In genomic region chr17:49013311-49014205, GRCh38 we compare ENCODE assay signal across 14 cellular contexts. TPM values are rescaled to one million over a fixed set of nuclear protein-coding genes. Genes with fewer than 3 reads are reported as not detected.
DNase-seq lines count a peak whose midpoint lies in the region; ATAC-seq and TF ChIP-seq lines count a peak whose summit lies in the region.
"Had no signal": no experiment of that assay in that cellular context is flagged by ENCODE, and none has a peak within 500 bp of the region (broad histone marks: within the 10 kb centered on the region; RNA-seq: fewer than 3 reads in every experiment).

No MANE protein-coding gene starts in this region.

- H3K79me1 ChIP-seq in IMR-90 (ENCODE audit: low read depth in 1 of 2, low read length in 2 of 2), result peaks cover 23 to 77% of the 10 kb centered on the region in 2 experiments

- H3K9me3 Mint-ChIP-seq in Calu3 (ENCODE audit: low read depth, unreplicated experiment), result no peaks in the 10 kb centered on the region

- H2AK5ac ChIP-seq in IMR-90 (ENCODE audit: low read depth, low read length), result peak overlapping the region; percentile 68

- no peak overlapping the region for H4K91ac ChIP-seq in IMR-90 (ENCODE audit: insufficient read depth, low read depth, low read length)

- WGBS in IMR-90 (ENCODE audit: extremely low coverage in 2 of 2, insufficient read length in 1 of 2), 2 experiments, result 40% methylated on average over 8 of the region's 64 CpGs; no CpG with 5 or more reads in 1 of the 2 experiments

- no peak overlapping the region for H2BK5ac ChIP-seq in IMR-90 (ENCODE audit: low read depth, low read length, poor library complexity, severe bottlenecking)

- peaks cover 79% of the 10 kb centered on the region for H3K27me3 Mint-ChIP-seq in Calu3 (ENCODE audit: unreplicated experiment)

- peak overlapping the region; percentile 74 for H2AK9ac ChIP-seq in IMR-90 (replicated peaks; ENCODE audit: low read depth, low read length, poor library complexity)

- H3K18ac ChIP-seq in IMR-90 (ENCODE audit: low read depth, low read length), result no peak overlapping the region; the same call in 1 of the 2 replicates

- H4K8ac ChIP-seq in IMR-90 (ENCODE audit: low read depth in 2 of 2, low read length in 2 of 2), result peak overlapping the region; percentile 50 to 71; a peak in 1 of 4 replicates

- H2BK15ac ChIP-seq in IMR-90 (ENCODE audit: low read depth, low read length), result no peak overlapping the region

- peak overlapping the region; percentile 90 for H3K4me3 Mint-ChIP-seq in Calu3 (ENCODE audit: low read depth, unreplicated experiment)

- H3F3A ChIP-seq in neural cell (ENCODE audit: insufficient read depth, low read length, poor library complexity, severe bottlenecking), result no peaks in the 10 kb centered on the region

- POLR2A ChIA-PET in IMR-90 (lab: Charles Lee; ENCODE audit: unreplicated experiment), result no interaction called here
- POLR2A ChIA-PET in RWPE1 (lab: Yijun Ruan, JAX; ENCODE audit: low non-redundant PET), result no interaction called here

- dilution Hi-C loops in IMR-90 (cut with HindIII; ENCODE audit: low sequenced_read_pairs, unreplicated experiment), result no loop called here

- H3K56ac ChIP-seq in IMR-90 (ENCODE audit: extremely low read depth, insufficient read depth, low read length), result no peak overlapping the region; the same call in 1 of the 2 replicates

- H2AFZ ChIP-seq in IMR-90 (replicated peaks; ENCODE audit: low read length, poor library complexity) (peak overlapping the region; percentile 74), neural cell (ENCODE audit: low read depth, low read length) (no peak overlapping the region)

- ATAC-seq in IMR-90 (ENCODE audit: low read depth), result peak; percentile 58
- no peak for ATAC-seq in GM19452 (IDR thresholded peaks at IDR 0.05; ENCODE audit: unreplicated experiment)
- ATAC-seq in HG02610 (IDR thresholded peaks at IDR 0.05; ENCODE audit: unreplicated experiment), result no peak

- H3K27me3 ChIP-seq in IMR-90 (ENCODE audit: control insufficient read depth, insufficient read depth, low read length) (no peaks in the 10 kb centered on the region), neural cell (ENCODE audit: insufficient read depth, low read depth, low read length) (no peaks in the 10 kb centered on the region)

- H3K27ac ChIP-seq in IMR-90 (ENCODE audit: insufficient read depth, low read length), result peak overlapping the region; percentile 51
- no peak overlapping the region for H3K27ac ChIP-seq in neural cell (ENCODE audit: low read length)
- H3K27ac ChIP-seq in RWPE1, result no peak overlapping the region
- H3K27ac ChIP-seq: skin epidermis had no signal

- peaks cover 25% of the 10 kb centered on the region for H3K36me3 Mint-ChIP-seq in Calu3 (ENCODE audit: insufficient read depth, unreplicated experiment)

- peak overlapping the region; percentile 43; the same call in 1 of the 2 replicates for H2BK120ac ChIP-seq in IMR-90 (ENCODE audit: low read depth, low read length)

- peaks cover 19% of the 10 kb centered on the region for H3K4me1 Mint-ChIP-seq in Calu3 (ENCODE audit: low read depth, unreplicated experiment)

- TF ChIP-seq RAD21 in IMR-90 (IDR thresholded peaks at IDR 0.05; ENCODE audit: low read length), result no peak
- no peak for TF ChIP-seq RAD21 in neural cell (conservative IDR thresholded peaks at IDR 0.05)

- H2BK20ac ChIP-seq in IMR-90 (ENCODE audit: low read depth, low read length), result no peak overlapping the region

- H3K9me2 ChIP-seq in neural cell (ENCODE audit: insufficient read depth, low read length), result no peaks in the 10 kb centered on the region

- H3K36me3 ChIP-seq in IMR-90 (ENCODE audit: control insufficient read depth, insufficient read depth, low read length), result peaks cover 5% of the 10 kb centered on the region; the same call in 1 of the 2 replicates
- no peaks in the 10 kb centered on the region for H3K36me3 ChIP-seq in neural cell (ENCODE audit: insufficient read depth, low read length)

- peaks cover 33% of the 10 kb centered on the region for H3K9me1 ChIP-seq in IMR-90 (ENCODE audit: insufficient read depth, low read length)

- H3K9me3 ChIP-seq in IMR-90 (ENCODE audit: control insufficient read depth, insufficient read depth, low read length), result no peaks in the 10 kb centered on the region
- H3K9me3 ChIP-seq in neural cell (ENCODE audit: low read length), result no peaks in the 10 kb centered on the region

- H3K4me3 ChIP-seq in IMR-90 (ENCODE audit: insufficient read depth, low read depth, low read length), result no peak overlapping the region
- H3K4me3 ChIP-seq in epithelial cell of proximal tubule (ENCODE audit: low read depth, low read length), result peak overlapping the region; percentile 47
- H3K4me3 ChIP-seq in neural cell (ENCODE audit: low read length), result peak overlapping the region; percentile 50
- H3K4me3 ChIP-seq: skin epidermis had no signal

- H3K14ac ChIP-seq in IMR-90 (replicated peaks; ENCODE audit: low read depth, low read length), result peak overlapping the region; percentile 59; the same call in 1 of the 2 replicates

- BruUV-seq in Calu3 (replicated peaks; lab: Mats Ljungman, UMichigan) (no TSS peak), IMR-90 (replicated peaks; lab: Mats Ljungman, UMichigan) (no TSS peak)

- H3K79me2 ChIP-seq in neural cell (replicated peaks; ENCODE audit: insufficient read depth, low read length), result peaks cover 65% of the 10 kb centered on the region

- TF ChIP-seq CTCF in Calu3 (IDR thresholded peaks at IDR 0.05; ENCODE audit: unreplicated experiment), result no peak
- no peak for TF ChIP-seq CTCF in IMR-90 (conservative IDR thresholded peaks at IDR 0.05; ENCODE audit: low read depth, low read length)
- no peak for TF ChIP-seq CTCF in epithelial cell of proximal tubule (conservative IDR thresholded peaks at IDR 0.05; ENCODE audit: low read depth, low read length)
- no peak for TF ChIP-seq CTCF in neural cell (IDR thresholded peaks at IDR 0.05; ENCODE audit: poor library complexity, severe bottlenecking)
- no peak for TF ChIP-seq CTCF in RWPE1 (conservative IDR thresholded peaks at IDR 0.05; ENCODE audit: low read depth)

- H4K20me1 ChIP-seq in IMR-90 (ENCODE audit: insufficient read depth, low read length) (peaks cover 79% of the 10 kb centered on the region), neural cell (ENCODE audit: insufficient read depth) (no peaks in the 10 kb centered on the region)

- H4K5ac ChIP-seq in IMR-90 (ENCODE audit: low read depth, low read length), result peak overlapping the region; percentile 79

- no peak for TF ChIP-seq EP300 in neural cell (conservative IDR thresholded peaks at IDR 0.05; ENCODE audit: poor library complexity, severe bottlenecking)

- H3K9ac ChIP-seq in IMR-90 (ENCODE audit: low read depth, low read length), result peak overlapping the region; percentile 62
- H3K9ac ChIP-seq in neural cell (ENCODE audit: low read length), result peak overlapping the region; percentile 44

- intact Hi-C loops in Calu3 (cut with micrococcal nuclease; ENCODE audit: unreplicated experiment) (no loop called here), IMR-90 (cut with micrococcal nuclease) (no loop called here)

- H3K4me2 ChIP-seq in IMR-90 (ENCODE audit: low read depth, low read length), result peak overlapping the region; percentile 54
- H3K4me2 ChIP-seq in neural cell (ENCODE audit: low read length), result peak overlapping the region; percentile 35

- CTCF ChIA-PET in Calu3 (lab: Charles Lee) (interaction anchor here (0.6 to 2.2 kb wide), 8 partner anchors 8 to 203 kb away, joined by 3 to 11 read pairs (median 4); partner anchors contain the start of gene UBE2Z), IMR-90 (lab: Yijun Ruan, JAX) (interaction anchor here (0.7 kb wide), 1 partner anchor 211 kb away, joined by 3 read pairs; no protein-coding TSS in a partner anchor), RWPE1 (lab: Yijun Ruan, JAX) (interaction anchor here (0.7 kb wide), 1 partner anchor 19 kb away, joined by 4 read pairs; no protein-coding TSS in a partner anchor)

- TF ChIP-seq POLR2A in IMR-90 (IDR thresholded peaks at IDR 0.05; ENCODE audit: low read depth, low read length), result no peak

- in situ Hi-C loops in IMR-90 (cut with MboI; ENCODE audit: low sequenced_read_pairs), result no loop called here

- peaks cover 27% of the 10 kb centered on the region for H3K4me1 ChIP-seq in IMR-90 (ENCODE audit: control insufficient read depth, insufficient read depth, low read length)

- H3K27ac Mint-ChIP-seq in Calu3 (ENCODE audit: unreplicated experiment), result peak overlapping the region; percentile 89

- DNase-seq in Calu3, result peak; percentile 27
- no peak for DNase-seq in IMR-90
- DNase-seq in epithelial cell of proximal tubule (ENCODE audit: low read depth), result no peak
- no peak for DNase-seq in AG08395 (ENCODE audit: low spot score)
- no peak for DNase-seq in RWPE1 (ENCODE audit: low spot score)
- DNase-seq: activated effector memory CD4-positive, alpha-beta T cell treated with anti-CD3 and anti-CD28 coated beads, Interleukin-2, amount 50 U/mL, for 16 hours; CD4-positive, CD25-positive, alpha-beta regulatory T cell; MV-4-11 had no signal

- peak overlapping the region; percentile 88 for H3K23ac ChIP-seq in IMR-90 (ENCODE audit: low read depth, low read length)

- H3K4ac ChIP-seq in IMR-90 (ENCODE audit: low read depth, low read length), result peak overlapping the region; percentile 71

TF ChIP-seq in IMR-90, 13 proteins besides CTCF, POLR2A, EP300 and RAD21 (continues in another document):
- TF ChIP-seq CEBPB (IDR thresholded peaks at IDR 0.05; ENCODE audit: low read depth, low read length) (no peak), SMC3 (IDR thresholded peaks at IDR 0.05; ENCODE audit: low read depth, low read length) (no peak), MAFK (IDR thresholded peaks at IDR 0.05; ENCODE audit: low read depth, low read length) (no peak), MAZ (IDR thresholded peaks at IDR 0.05; ENCODE audit: borderline replicate concordance, low read depth, low read length) (no peak)

RNA-seq across cellular contexts. Expression of gene IGF2BP1, which starts 16.4 kb away (rescaled TPM):
- total RNA-seq in Calu3 (2022), result 14.4 and 17.6 TPM in 2 replicates
- total RNA-seq in IMR-90 (2012; rRNA removed), result 10.2 and 11.9 TPM in 2 replicates
- polyA plus RNA-seq in IMR-90 (2012; rRNA removed), result 12.2 and 13.1 TPM in 2 replicates
- polyA plus RNA-seq in IMR-90 (2012; cell fraction: cytosol; rRNA removed), result 9.1 and 9.2 TPM in 2 replicates
- polyA plus RNA-seq in IMR-90 (2012; cell fraction: nucleus; rRNA removed; ENCODE audit: low replicate concordance), result 23.6 and 36.0 TPM in 2 replicates
- 9.0 and 15.7 TPM in 2 replicates for total RNA-seq in epithelial cell of proximal tubule
- 13.0 and 13.9 TPM in 2 replicates for polyA plus RNA-seq in neural cell
- polyA minus RNA-seq in neural cell, result 33.8 and 40.7 TPM in 2 replicates
- total RNA-seq: CD4-positive, CD25-positive, alpha-beta regulatory T cell had no signal
- polyA plus RNA-seq: CD4-positive, CD25-positive, alpha-beta regulatory T cell had no signal

RNA-seq across cellular contexts. Expression of gene GIP, which starts 45.2 kb away (rescaled TPM):
- total RNA-seq in Calu3 (2022) (not detected in 2 replicates), IMR-90 (2012; rRNA removed) (not detected in 2 replicates), epithelial cell of proximal tubule (not detected in 2 replicates)
- polyA plus RNA-seq in IMR-90 (2012; rRNA removed) (0.44 TPM in 1 of 2 replicates, not detected in the other), neural cell (not detected in 2 replicates)
- polyA plus RNA-seq in IMR-90 (2012; cell fraction: cytosol; rRNA removed), result 0.12 TPM in 1 of 2 replicates, not detected in the other
- not detected in 2 replicates for polyA plus RNA-seq in IMR-90 (2012; cell fraction: nucleus; rRNA removed; ENCODE audit: low replicate concordance)
- polyA minus RNA-seq in neural cell, result not detected in 2 replicates
- total RNA-seq: CD4-positive, CD25-positive, alpha-beta regulatory T cell; glomerular endothelial cell; mononuclear cell had no signal
- polyA plus RNA-seq: CD4-positive, CD25-positive, alpha-beta regulatory T cell had no signal
